8 cellular contexts compared by ENCODE assay signal in the genomic region with DNA sequence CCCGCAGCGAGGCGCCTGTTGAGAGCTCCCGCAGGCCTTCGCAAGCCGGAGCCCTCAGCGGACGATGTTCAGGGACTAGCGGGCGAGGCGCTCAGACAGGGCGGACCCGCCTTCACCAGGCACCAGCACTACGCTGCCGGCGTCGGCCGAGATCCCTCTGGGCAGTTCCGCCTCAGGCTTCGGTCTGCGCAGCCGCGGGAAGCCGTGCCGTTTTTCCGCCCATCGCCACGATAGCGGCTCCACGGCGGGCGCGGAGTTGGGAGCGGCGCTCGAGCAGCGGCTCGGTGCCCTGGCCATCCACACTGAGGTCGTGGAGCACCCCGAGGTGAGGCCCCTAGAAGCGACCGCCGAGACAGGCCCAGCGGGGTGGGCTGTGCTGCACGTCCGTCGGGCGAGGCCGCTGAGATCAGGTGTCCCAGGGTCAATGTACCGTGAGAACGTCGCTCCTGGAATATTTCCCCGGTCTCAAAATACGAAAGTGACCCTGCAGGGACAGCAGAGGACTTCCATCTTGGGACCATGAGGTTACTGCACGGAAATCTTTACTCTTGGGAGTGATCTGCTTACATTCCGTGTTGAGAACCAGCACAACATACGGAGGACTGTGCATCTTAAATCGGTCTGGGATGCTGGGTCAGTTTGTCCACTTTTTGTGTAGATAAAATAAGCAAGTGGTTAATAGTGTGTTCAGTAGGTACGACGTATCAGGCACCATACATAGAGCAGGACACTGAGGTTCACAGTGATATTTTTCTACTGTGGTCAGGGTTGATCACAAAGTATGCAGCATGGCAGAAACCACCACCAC. TPM values are rescaled to one million over a fixed set of nuclear protein-coding genes. Genes with fewer than 3 reads are reported as not detected.
DNase-seq lines count a peak whose midpoint lies in the region; ATAC-seq and TF ChIP-seq lines count a peak whose summit lies in the region.

No MANE protein-coding gene starts in this region.

- CTCF ChIA-PET in RWPE1 (lab: Yijun Ruan, JAX), result interaction anchor here (0.6 to 0.7 kb wide), 3 partner anchors 205 to 605 kb away, joined by 3 to 4 read pairs (median 3); no protein-coding TSS in a partner anchor

- H3K27ac ChIP-seq in RWPE1 (peak overlapping the region; percentile 87), foreskin keratinocyte (no peak overlapping the region), neutrophil (peak overlapping the region; percentile 89), subcutaneous abdominal adipose tissue (ENCODE audit: low read depth, low read length) (peak overlapping the region; percentile 82)

- TF ChIP-seq CTCF in RWPE1 (conservative IDR thresholded peaks at IDR 0.05; ENCODE audit: low read depth) (no peak), foreskin keratinocyte (conservative IDR thresholded peaks at IDR 0.05) (no peak), neutrophil (IDR thresholded peaks at IDR 0.05) (no peak)

- H3K9me3 ChIP-seq in neutrophil (no peaks in the 10 kb centered on the region), subcutaneous abdominal adipose tissue (ENCODE audit: control insufficient read depth in 5 of 5, low read length in 5 of 5) (no peaks in the 10 kb centered on the region)

- H3K27me3 ChIP-seq in foreskin keratinocyte, result no peaks in the 10 kb centered on the region
- H3K27me3 ChIP-seq in neutrophil, result no peaks in the 10 kb centered on the region
- no peaks in the 10 kb centered on the region for H3K27me3 ChIP-seq in subcutaneous abdominal adipose tissue (ENCODE audit: control insufficient read depth in 5 of 5, insufficient read depth in 4 of 5, low read length in 5 of 5)

- no peaks in the 10 kb centered on the region for H3K36me3 ChIP-seq in neutrophil
- H3K36me3 ChIP-seq in subcutaneous abdominal adipose tissue (ENCODE audit: control insufficient read depth in 5 of 5, insufficient read depth in 5 of 5, low read length in 5 of 5), result peaks cover 0 to 5% (median 0%) of the 10 kb centered on the region in 5 donors

- H3K4me1 ChIP-seq in foreskin keratinocyte, result peaks cover 20% of the 10 kb centered on the region
- peaks cover 25% of the 10 kb centered on the region in 2 experiments for H3K4me1 ChIP-seq in neutrophil (ENCODE audit: control insufficient read depth in 1 of 2, insufficient read depth in 1 of 2, low read depth in 1 of 2, low read length in 1 of 2)
- peaks cover 0 to 19% (median 16%) of the 10 kb centered on the region in 5 donors for H3K4me1 ChIP-seq in subcutaneous abdominal adipose tissue (ENCODE audit: control insufficient read depth in 5 of 5, insufficient read depth in 5 of 5, low read length in 5 of 5)

- peak overlapping the region; percentile 82 to 97 (median 94) for H3K9ac ChIP-seq in subcutaneous abdominal adipose tissue (ENCODE audit: low read length in 5 of 5)

- POLR2A ChIA-PET in RWPE1 (lab: Yijun Ruan, JAX; ENCODE audit: low non-redundant PET), result no interaction called here

- ATAC-seq in GM21737 (IDR thresholded peaks at IDR 0.05; ENCODE audit: unreplicated experiment), result peak; percentile 98
- peak; percentile 95 for ATAC-seq in foreskin keratinocyte

- H3K4me3 ChIP-seq in neutrophil (ENCODE audit: low read depth in 1 of 2, low read length in 1 of 2) (peak overlapping the region; percentile 77 to 81), subcutaneous abdominal adipose tissue (ENCODE audit: low read depth in 1 of 5, low read length in 5 of 5) (peak overlapping the region; percentile 85 to 97 (median 92))

- DNase-seq in DMS79 treated with DMSO at 0.1 percent for 48 hours (lab: John Stamatoyannopoulos, UW) (peak; percentile 82), KG1 (lab: John Stamatoyannopoulos, UW) (peak; percentile 81), RWPE1 (ENCODE audit: low spot score) (peak; percentile 57), activated gamma-delta T cell (lab: John Stamatoyannopoulos, UW) (peak; percentile 80), foreskin keratinocyte (peak; percentile 40 to 66)

RNA-seq across cellular contexts. Expression of a gene that starts 13.3 kb away (rescaled TPM):
- total RNA-seq in foreskin keratinocyte, result 42.0 and 45.7 TPM in 2 replicates
- 17.7 and 21.6 TPM in 2 replicates for polyA plus RNA-seq in foreskin keratinocyte

RNA-seq across cellular contexts. Expression of a gene that starts 49.8 kb away (rescaled TPM):
- 1,417 and 1,462 TPM in 2 replicates for total RNA-seq in foreskin keratinocyte
- 2,319 and 2,387 TPM in 2 replicates for polyA plus RNA-seq in foreskin keratinocyte

RNA-seq across cellular contexts. Expression of a gene that starts 50.2 kb away (rescaled TPM):
- 5.7 and 6.0 TPM in 2 replicates for total RNA-seq in foreskin keratinocyte
- 2.1 and 2.7 TPM in 2 replicates for polyA plus RNA-seq in foreskin keratinocyte
